ENCODE assay signal across 10 cellular contexts in genomic region chr6:137870286-137870685, GRCh38. TPM values are rescaled to one million over a fixed set of nuclear protein-coding genes. Genes with fewer than 3 reads are reported as not detected.
A peak's percentile ranks its signal among the peaks of the same experiment; 100 is the strongest.
DNase-seq lines count a peak whose midpoint lies in the region; ATAC-seq and TF ChIP-seq lines count a peak whose summit lies in the region.
"Had no signal": no experiment of that assay in that cellular context is flagged by ENCODE, and none has a peak within 500 bp of the region (broad histone marks: within the 10 kb centered on the region; RNA-seq: fewer than 3 reads in every experiment).

No MANE protein-coding gene starts in this region.

- H3K27ac Mint-ChIP-seq in CD4-positive, CD25-positive, alpha-beta regulatory T cell: peak overlapping the region; percentile 89 to 99 (median 98)
- no peak overlapping the region for H3K27ac Mint-ChIP-seq in neural progenitor cell

- H3K27me3 ChIP-seq in CD4-positive, CD25-positive, alpha-beta regulatory T cell (ENCODE audit: control insufficient read depth, insufficient read depth, low read length): no peaks in the 10 kb centered on the region
- H3K27me3 ChIP-seq in OCI-LY3 (ENCODE audit: low read depth, low read length): no peaks in the 10 kb centered on the region
- no peaks in the 10 kb centered on the region for H3K27me3 ChIP-seq in effector memory CD4-positive, alpha-beta T cell (replicated peaks; ENCODE audit: control insufficient read depth, insufficient read depth, low read length, poor library complexity, severe bottlenecking)
- peaks cover 3% of the 10 kb centered on the region for H3K27me3 ChIP-seq in neural progenitor cell

- H3K4me1 Mint-ChIP-seq in CD4-positive, CD25-positive, alpha-beta regulatory T cell: peaks cover 30 to 78% (median 60%) of the 10 kb centered on the region in 4 donors
- H3K4me1 Mint-ChIP-seq in neural progenitor cell: peaks cover 37% of the 10 kb centered on the region

- H3K9me3 ChIP-seq in CD4-positive, CD25-positive, alpha-beta regulatory T cell (ENCODE audit: control insufficient read depth in 2 of 2, low read length in 2 of 2): no peaks in the 10 kb centered on the region
- H3K9me3 ChIP-seq in OCI-LY3 (ENCODE audit: insufficient read depth, low read length) (no peaks in the 10 kb centered on the region), neural progenitor cell (ENCODE audit: low read depth) (no peaks in the 10 kb centered on the region)
- H3K9me3 ChIP-seq in effector memory CD4-positive, alpha-beta T cell (ENCODE audit: control insufficient read depth, low read length): no peaks in the 10 kb centered on the region

- peaks cover 92% of the 10 kb centered on the region for H3K79me2 ChIP-seq in OCI-LY3 (ENCODE audit: low read length)
- H3K79me2 ChIP-seq in neural progenitor cell (ENCODE audit: low read depth): peaks cover 11% of the 10 kb centered on the region

- H3K4me1 ChIP-seq in CD4-positive, CD25-positive, alpha-beta regulatory T cell (ENCODE audit: control insufficient read depth, insufficient read depth, low read length, poor library complexity, severe bottlenecking): peaks cover 49% of the 10 kb centered on the region
- H3K4me1 ChIP-seq in OCI-LY3 (ENCODE audit: low read length): peaks cover 25% of the 10 kb centered on the region
- H3K4me1 ChIP-seq in effector memory CD4-positive, alpha-beta T cell (ENCODE audit: control insufficient read depth, insufficient read depth, low read length, poor library complexity, severe bottlenecking): peaks cover 24% of the 10 kb centered on the region
- H3K4me1 ChIP-seq in neural progenitor cell: peaks cover 65% of the 10 kb centered on the region

- H3K4me3 Mint-ChIP-seq in CD4-positive, CD25-positive, alpha-beta regulatory T cell: peak overlapping the region; percentile 92 to 98 (median 96)
- H3K4me3 Mint-ChIP-seq in neural progenitor cell: no peak overlapping the region

- no peak overlapping the region for H2AFZ ChIP-seq in OCI-LY3 (ENCODE audit: low read depth, low read length)
- H2AFZ ChIP-seq in neural progenitor cell (replicated peaks): no peak overlapping the region

- no peak for ATAC-seq in CD4-positive, CD25-positive, alpha-beta regulatory T cell (ENCODE audit: low read depth in 2 of 2)
- ATAC-seq in GM18907 (IDR thresholded peaks at IDR 0.05; ENCODE audit: unreplicated experiment): no peak

- peaks cover 5% of the 10 kb centered on the region for H3K27me3 Mint-ChIP-seq in CD4-positive, CD25-positive, alpha-beta regulatory T cell
- no peaks in the 10 kb centered on the region for H3K27me3 Mint-ChIP-seq in neural progenitor cell (ENCODE audit: insufficient read depth, low read depth)

- TF ChIP-seq CTCF in OCI-LY3 (IDR thresholded peaks at IDR 0.05; ENCODE audit: low read depth, low read length) (no peak), neural progenitor cell (IDR thresholded peaks at IDR 0.05) (no peak)

- H3F3A ChIP-seq in neural progenitor cell (ENCODE audit: low read depth): peaks cover 47% of the 10 kb centered on the region

- H3K9ac ChIP-seq in OCI-LY3 (ENCODE audit: low read length) (peak overlapping the region; percentile 98), neural progenitor cell (no peak overlapping the region)

- H4K20me1 ChIP-seq in OCI-LY3 (ENCODE audit: insufficient read depth, low read length) (peaks cover 32% of the 10 kb centered on the region), neural progenitor cell (ENCODE audit: low read depth) (peaks cover 7% of the 10 kb centered on the region)

- peaks cover 52% of the 10 kb centered on the region for H3K36me3 Mint-ChIP-seq in CD4-positive, CD25-positive, alpha-beta regulatory T cell
- H3K36me3 Mint-ChIP-seq in neural progenitor cell: peaks cover 6% of the 10 kb centered on the region

- DNase-seq in CD4-positive, CD25-positive, alpha-beta regulatory T cell: no peak
- DNase-seq in effector memory CD4-positive, alpha-beta T cell: no peak
- DNase-seq in neural progenitor cell (ENCODE audit: low spot score) (no peak), GDM1 (lab: John Stamatoyannopoulos, UW) (no peak), CD1c-positive myeloid dendritic cell (ENCODE audit: extremely low spot score) (no peak), Ammon's horn (ENCODE audit: low spot score) (no peak)
- DNase-seq: DMS79 treated with DMSO at 0.1 percent for 48 hours, NCI-H2171 treated with DMSO at 0.1 percent for 48 hours had no signal

- peaks cover 53% of the 10 kb centered on the region for H3K36me3 ChIP-seq in CD4-positive, CD25-positive, alpha-beta regulatory T cell (ENCODE audit: control insufficient read depth, insufficient read depth, low read length)
- H3K36me3 ChIP-seq in OCI-LY3 (replicated peaks; ENCODE audit: low read depth, low read length): peaks cover 75% of the 10 kb centered on the region
- H3K36me3 ChIP-seq in effector memory CD4-positive, alpha-beta T cell (ENCODE audit: control insufficient read depth, insufficient read depth, low read length): peaks cover 66% of the 10 kb centered on the region
- H3K36me3 ChIP-seq in neural progenitor cell: no peaks in the 10 kb centered on the region

- H3K4me2 ChIP-seq in OCI-LY3 (ENCODE audit: low read length) (peak overlapping the region; percentile 86), neural progenitor cell (peak overlapping the region; percentile 67)

- H3K9me3 Mint-ChIP-seq in CD4-positive, CD25-positive, alpha-beta regulatory T cell: peaks cover 0 to 3% (median 0%) of the 10 kb centered on the region in 7 donors
- H3K9me3 Mint-ChIP-seq in neural progenitor cell: no peaks in the 10 kb centered on the region

- H3K27ac ChIP-seq in CD4-positive, CD25-positive, alpha-beta regulatory T cell (ENCODE audit: insufficient read depth, low read length, poor library complexity, severe bottlenecking): peak overlapping the region; percentile 97
- H3K27ac ChIP-seq in OCI-LY3 (ENCODE audit: low read length) (peak overlapping the region; percentile 99), neural progenitor cell (peak overlapping the region; percentile 15)
- H3K27ac ChIP-seq in effector memory CD4-positive, alpha-beta T cell (ENCODE audit: insufficient read depth, low read length, poor library complexity, severe bottlenecking): peak overlapping the region; percentile 99

- peak overlapping the region; percentile 99 for H3K4me3 ChIP-seq in CD4-positive, CD25-positive, alpha-beta regulatory T cell (ENCODE audit: low read depth, low read length)
- peak overlapping the region; percentile 87 for H3K4me3 ChIP-seq in OCI-LY3 (ENCODE audit: low read length)
- peak overlapping the region; percentile 97 for H3K4me3 ChIP-seq in effector memory CD4-positive, alpha-beta T cell (ENCODE audit: insufficient read depth, low read depth, low read length, poor library complexity, severe bottlenecking)
- peak overlapping the region; percentile 22 for H3K4me3 ChIP-seq in neural progenitor cell

RNA-seq across cellular contexts. Expression of gene TNFAIP3, which starts 3.2 kb away (rescaled TPM):
- 3,783 TPM for total RNA-seq in CD4-positive, CD25-positive, alpha-beta regulatory T cell
- polyA plus RNA-seq in CD4-positive, CD25-positive, alpha-beta regulatory T cell: 100 to 1,000 TPM in 2 of 4 donors, 10 to 100 TPM in 2; 70.5 to 103 (median 86.4) TPM
- total RNA-seq in neural progenitor cell (ENCODE audit: low replicate concordance): 1.8 and 5.3 TPM in 2 replicates

Comparison
In these comparisons a context has a peak if more than half of its experiments do, and no peak if none do; other contexts are left out.
1. H3K27ac ChIP-seq: peak in every context shown above with its lines; median percentile 99 in OCI-LY3; 99 in effector memory CD4-positive, alpha-beta T cell; 97 in CD4-positive, CD25-positive, alpha-beta regulatory T cell; 15 in neural progenitor cell.
2. H3K4me3 ChIP-seq: peak in every context shown above with its lines; median percentile 99 in CD4-positive, CD25-positive, alpha-beta regulatory T cell; 97 in effector memory CD4-positive, alpha-beta T cell; 87 in OCI-LY3; 22 in neural progenitor cell.
3. RNA of gene TNFAIP3, which starts 3.2 kb away (total RNA-seq): 3,783 TPM in CD4-positive, CD25-positive, alpha-beta regulatory T cell (single experiment); 1.8 to 5.3 TPM in neural progenitor cell; every median in the first group is over 100 times any median in the second.